In the genomic region with DNA sequence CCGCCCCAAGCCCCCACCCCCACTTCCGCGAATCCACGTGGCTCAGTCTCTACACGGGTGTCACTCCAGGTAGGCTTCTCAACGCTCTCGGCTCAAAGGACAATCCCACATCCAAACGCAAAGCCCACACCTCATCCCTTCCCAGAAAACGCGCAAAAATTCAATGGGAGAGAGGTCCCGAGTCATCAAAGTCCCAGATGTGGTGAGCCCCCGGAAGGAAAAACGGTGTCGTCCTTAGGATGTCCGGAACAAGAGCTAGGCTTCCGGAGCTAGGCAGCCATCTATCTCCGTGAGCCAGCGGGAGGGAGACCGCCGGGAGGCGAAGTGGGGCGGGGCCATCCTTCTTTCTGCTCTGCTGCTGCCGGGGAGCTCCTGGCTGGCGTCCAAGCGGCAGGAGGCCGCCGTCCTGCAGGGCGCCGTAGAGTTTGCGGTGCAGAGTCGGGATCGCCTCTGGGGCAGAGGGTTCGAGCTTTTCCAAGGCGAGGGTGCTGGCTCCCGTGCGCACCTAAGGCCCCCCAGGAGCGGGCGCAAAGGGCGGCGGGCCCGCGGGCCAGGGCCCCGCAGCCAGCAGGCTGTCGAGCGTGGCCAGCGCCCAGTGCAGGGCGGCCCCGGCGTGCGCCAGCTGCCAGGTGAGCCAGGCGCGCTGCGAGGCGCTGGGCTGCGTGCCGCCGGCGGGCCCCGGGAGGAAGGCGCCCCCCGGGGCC, we compare ENCODE assay signal across 1 cellular context.
TF ChIP-seq lines count a peak whose summit lies in the region.
"Not testable (repeated sequence)": the region's sequence is repeated elsewhere in the genome, so short reads cannot be mapped to it uniquely, and the experiment has no call there.

No MANE protein-coding gene starts in this region.

TF ChIP-seq in K562, 482 proteins besides CTCF, POLR2A, EP300 and RAD21:
- TF ChIP-seq, protein P1, sequence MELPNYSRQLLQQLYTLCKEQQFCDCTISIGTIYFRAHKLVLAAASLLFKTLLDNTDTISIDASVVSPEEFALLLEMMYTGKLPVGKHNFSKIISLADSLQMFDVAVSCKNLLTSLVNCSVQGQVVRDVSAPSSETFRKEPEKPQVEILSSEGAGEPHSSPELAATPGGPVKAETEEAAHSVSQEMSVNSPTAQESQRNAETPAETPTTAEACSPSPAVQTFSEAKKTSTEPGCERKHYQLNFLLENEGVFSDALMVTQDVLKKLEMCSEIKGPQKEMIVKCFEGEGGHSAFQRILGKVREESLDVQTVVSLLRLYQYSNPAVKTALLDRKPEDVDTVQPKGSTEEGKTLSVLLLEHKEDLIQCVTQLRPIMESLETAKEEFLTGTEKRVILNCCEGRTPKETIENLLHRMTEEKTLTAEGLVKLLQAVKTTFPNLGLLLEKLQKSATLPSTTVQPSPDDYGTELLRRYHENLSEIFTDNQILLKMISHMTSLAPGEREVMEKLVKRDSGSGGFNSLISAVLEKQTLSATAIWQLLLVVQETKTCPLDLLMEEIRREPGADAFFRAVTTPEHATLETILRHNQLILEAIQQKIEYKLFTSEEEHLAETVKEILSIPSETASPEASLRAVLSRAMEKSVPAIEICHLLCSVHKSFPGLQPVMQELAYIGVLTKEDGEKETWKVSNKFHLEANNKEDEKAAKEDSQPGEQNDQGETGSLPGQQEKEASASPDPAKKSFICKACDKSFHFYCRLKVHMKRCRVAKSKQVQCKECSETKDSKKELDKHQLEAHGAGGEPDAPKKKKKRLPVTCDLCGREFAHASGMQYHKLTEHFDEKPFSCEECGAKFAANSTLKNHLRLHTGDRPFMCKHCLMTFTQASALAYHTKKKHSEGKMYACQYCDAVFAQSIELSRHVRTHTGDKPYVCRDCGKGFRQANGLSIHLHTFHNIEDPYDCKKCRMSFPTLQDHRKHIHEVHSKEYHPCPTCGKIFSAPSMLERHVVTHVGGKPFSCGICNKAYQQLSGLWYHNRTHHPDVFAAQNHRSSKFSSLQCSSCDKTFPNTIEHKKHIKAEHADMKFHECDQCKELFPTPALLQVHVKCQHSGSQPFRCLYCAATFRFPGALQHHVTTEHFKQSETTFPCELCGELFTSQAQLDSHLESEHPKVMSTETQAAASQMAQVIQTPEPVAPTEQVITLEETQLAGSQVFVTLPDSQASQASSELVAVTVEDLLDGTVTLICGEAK (IDR thresholded peaks at IDR 0.05): peak; percentile 36; the same call in 1 of the 2 replicates
- TF ChIP-seq, protein P1 (CRISPR knock-in tag; IDR thresholded peaks at IDR 0.05): not testable (repeated sequence)
- TF ChIP-seq NR2C1 (IDR thresholded peaks at IDR 0.05): peak; percentile 37; the same call in 1 of the 2 replicates
- TF ChIP-seq NR2C1 (tag; IDR thresholded peaks at IDR 0.05): not testable (repeated sequence)
